ENCODE assay signal across 8 cellular contexts in the genomic region with DNA sequence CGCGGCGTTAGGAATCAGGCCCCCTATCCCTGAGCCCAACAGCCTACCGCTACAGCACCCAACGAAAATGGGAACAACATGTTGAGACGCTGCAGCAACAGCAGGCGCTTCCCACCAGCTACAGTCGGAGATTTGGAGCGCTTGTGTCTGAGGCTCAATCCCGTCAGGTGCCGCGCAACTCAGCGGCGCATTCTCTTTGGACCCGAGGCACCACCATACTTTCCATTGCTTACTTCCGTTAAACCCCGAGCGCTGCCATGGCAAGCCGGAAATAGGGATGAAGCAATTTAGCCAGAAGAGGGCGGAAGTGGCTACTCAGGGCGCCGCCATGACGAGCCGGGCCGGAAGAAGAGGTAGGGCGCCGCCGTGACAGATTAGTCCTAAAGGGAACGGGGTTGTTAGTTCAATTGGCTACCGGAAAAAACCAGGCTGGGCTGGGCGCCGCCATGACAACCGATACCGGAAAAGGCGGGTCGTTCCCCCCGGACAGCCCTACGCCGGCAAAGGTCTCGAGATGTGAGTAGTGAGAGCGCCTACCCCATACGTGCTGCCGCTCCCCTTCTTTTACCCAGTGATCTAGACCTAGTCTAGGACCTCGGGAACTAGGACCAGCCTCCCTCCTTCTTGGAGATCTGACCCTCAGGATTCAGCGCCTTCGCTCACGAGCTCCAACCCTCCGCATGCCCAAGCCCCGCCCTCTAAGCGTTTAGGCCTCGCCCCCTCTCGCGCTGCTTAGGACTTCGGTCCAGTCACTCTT. TPM values are rescaled to one million over a fixed set of nuclear protein-coding genes. Genes with fewer than 3 reads are reported as not detected.
A peak's percentile ranks its signal among the peaks of the same experiment; 100 is the strongest.
DNase-seq lines count a peak whose midpoint lies in the region; ATAC-seq and TF ChIP-seq lines count a peak whose summit lies in the region.

A gene with protein sequence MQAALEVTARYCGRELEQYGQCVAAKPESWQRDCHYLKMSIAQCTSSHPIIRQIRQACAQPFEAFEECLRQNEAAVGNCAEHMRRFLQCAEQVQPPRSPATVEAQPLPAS (plus strand): TSS at position 476 of the 757 bp plus-strand sequence. CDS start 39 bp downstream, at position 515.

- H3K36me3 ChIP-seq in prostate gland, result no peaks in the 10 kb centered on the region

- H3K4me3 ChIP-seq in prostate gland, result peak within 1 kb of the TSS; percentile 47 to 51

- no peaks in the 10 kb centered on the region for H3K9me3 ChIP-seq in prostate gland

- DNase-seq in NCI-H187 (lab: John Stamatoyannopoulos, UW), result peak; percentile 78 to 82
- peak; percentile 95 for DNase-seq in left ventricle myocardium superior
- peak; percentile 95 for DNase-seq in prostate gland (ENCODE audit: low spot score)
- DNase-seq in ureter (ENCODE audit: low spot score), result peak; percentile 98

- peaks cover 5% of the 10 kb centered on the region for H3K4me1 ChIP-seq in prostate gland (replicated peaks)

- WGBS in prostate gland, result under 1% methylated on average over 54 of the region's 54 CpGs

- peak within 1 kb of the TSS; percentile 98 for H3K27ac ChIP-seq in angular gyrus (ENCODE audit: low read depth, low read length)
- peak within 1 kb of the TSS; percentile 90 to 92 for H3K27ac ChIP-seq in prostate gland

- intact Hi-C loops in T-helper 2 cell treated with Interferon-gamma antibody and Interleukin-4, amounts not matched to agents 100 ng/mL and 5 ng/mL, for 36 hours (cut with micrococcal nuclease), result loop anchor here (1.0 to 5.0 kb wide), 9 partner anchors 40 to 530 kb away; partner anchors contain the start of genes POLR1B, SLC20A1, ZC3H6 and ZC3H8
- intact Hi-C loops in left ventricle myocardium superior (cut with micrococcal nuclease) (no loop called here), prostate gland (cut with DNase I) (loop anchor here (2.0 to 10.0 kb wide), 6 partner anchors 42 to 530 kb away; partner anchors contain the start of genes POLR1B, TMEM87B, TTL and ZC3H8)

- H3K27me3 ChIP-seq in prostate gland (replicated peaks; ENCODE audit: insufficient read depth), result no peaks in the 10 kb centered on the region

- ATAC-seq in HG02884 (IDR thresholded peaks at IDR 0.05; ENCODE audit: unreplicated experiment) (peak; percentile 87), left ventricle myocardium superior (peak; percentile 94)

- TF ChIP-seq POLR2A in GM15510 (IDR thresholded peaks at IDR 0.05; ENCODE audit: borderline replicate concordance, extremely low read depth, insufficient read length) (peak; percentile 64), prostate gland (IDR thresholded peaks at IDR 0.05) (peak; percentile 38)

- TF ChIP-seq CTCF in prostate gland (IDR thresholded peaks at IDR 0.05), result peak in 3 of 4 experiments; percentile 29 to 54 (median 50)

RNA-seq across cellular contexts. Expression of the gene that starts here (rescaled TPM):
- total RNA-seq in T-helper 2 cell treated with Interferon-gamma antibody and Interleukin-4, amounts not matched to agents 100 ng/mL and 5 ng/mL, for 36 hours, result 29.1 and 36.0 TPM in 2 replicates
- 24.8 TPM for total RNA-seq in left ventricle myocardium superior
- total RNA-seq in prostate gland, result 10 to 100 TPM; 26.3 to 35.4 TPM
- 43.0 TPM for total RNA-seq in ureter

Comparison
In these comparisons a context has a peak if more than half of its experiments do, and no peak if none do; other contexts are left out.
1. Peak in every context shown above with its lines: DNase-seq, ATAC-seq, H3K4me3 ChIP-seq and H3K27ac ChIP-seq.